In the genomic region with DNA sequence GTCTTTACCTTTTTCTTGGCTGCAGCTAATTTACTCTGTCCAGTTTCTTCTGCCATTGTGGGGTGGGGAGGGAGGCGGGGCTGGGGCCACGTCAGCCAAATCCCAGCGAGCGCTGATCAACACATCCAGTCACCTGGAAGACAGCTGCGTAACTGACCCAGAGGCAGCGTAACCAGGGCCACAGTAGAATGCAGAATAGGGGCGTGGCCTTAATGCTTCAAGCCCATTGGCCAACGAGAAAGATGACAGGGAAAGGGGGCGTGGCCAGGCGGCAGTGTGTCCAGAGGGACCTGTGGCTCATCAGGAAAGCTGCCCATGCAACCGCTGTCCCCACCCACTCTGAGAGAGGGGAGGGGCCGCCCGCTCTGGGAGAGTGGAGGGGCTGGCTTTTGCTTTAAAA, we compare ENCODE assay signal across 7 cellular contexts. TPM values are rescaled to one million over a fixed set of nuclear protein-coding genes. Genes with fewer than 3 reads are reported as not detected.
DNase-seq lines count a peak whose midpoint lies in the region; ATAC-seq, FAIRE-seq and TF ChIP-seq lines count a peak whose summit lies in the region.
"Not testable (repeated sequence)": the region's sequence is repeated elsewhere in the genome, so short reads cannot be mapped to it uniquely, and the experiment has no call there.

No MANE protein-coding gene starts in this region.

- H3K9me3 ChIP-seq in HCT116 (ENCODE audit: control insufficient read depth in 1 of 2, insufficient read depth in 1 of 2, low read depth in 1 of 2, low read length in 2 of 2); K562 (replicated peaks; ENCODE audit: control insufficient read depth, insufficient read depth, low read depth, low read length); H1 (ENCODE audit: insufficient read depth in 2 of 2, low read depth in 1 of 2, low read length in 1 of 2): not testable (repeated sequence)

- not testable (repeated sequence) for H3K14ac ChIP-seq in H1 (ENCODE audit: insufficient read length)

- WGBS in K562 (ENCODE audit: insufficient coverage, low coverage, missing lambda C conversion rate) = no CpG with 5 or more reads among the region's 13 CpGs
- WGBS in H1 (ENCODE audit: extremely low coverage in 1 of 2, insufficient coverage in 1 of 2, insufficient read length in 1 of 2, insufficient replicate concordance in 2 of 2, low coverage in 1 of 2, low lambda C conversion rate in 2 of 2, missing lambda C conversion rate in 1 of 2), 2 experiments = no CpG with 5 or more reads among the region's 13 CpGs

- TF ChIP-seq POLR2A in GM12891 (IDR thresholded peaks at IDR 0.05; ENCODE audit: low read depth, low read length); HCT116 (IDR thresholded peaks at IDR 0.05; ENCODE audit: borderline replicate concordance, extremely low read depth, insufficient read depth, insufficient read length); K562 (conservative IDR thresholded peaks at IDR 0.05); H1 (IDR thresholded peaks at IDR 0.05; ENCODE audit: control extremely low read depth in 1 of 2, low read depth in 2 of 2, low read length in 2 of 2): not testable (repeated sequence)

- DNase-seq in GM12891 (ENCODE audit: insufficient read length, low spot score); GM23338 (ENCODE audit: low spot score); HCT116 (ENCODE audit: low read depth, low spot score); WTC11 (ENCODE audit: low spot score); K562 (ENCODE audit: extremely low read depth in 1 of 4, low spot score in 3 of 4); H1 (ENCODE audit: low read depth in 1 of 2, low spot score in 2 of 2); urothelium cell line (ENCODE audit: low spot score): not testable (repeated sequence)

- ATAC-seq in GM23338 (peak; percentile 96), HCT116 (peak; percentile 67), WTC11 (peak; percentile 91), K562 (peak; percentile 91)

- not testable (repeated sequence) for H2BK5ac ChIP-seq in H1 (ENCODE audit: low read depth, low read length)

- not testable (repeated sequence) for H3K27me3 Mint-ChIP-seq in GM23338 (ENCODE audit: insufficient read depth, low read depth, poor library complexity); WTC11 (ENCODE audit: low read depth)

- not testable (repeated sequence) for H4K20me1 ChIP-seq in GM23338 (replicated peaks; ENCODE audit: insufficient read depth); HCT116 (ENCODE audit: insufficient read depth); K562 (replicated peaks; ENCODE audit: control insufficient read depth, insufficient read depth, low read length); H1 (replicated peaks in 1 of 2; ENCODE audit: control insufficient read depth in 1 of 2, insufficient read depth in 2 of 2, low read length in 2 of 2)

- not testable (repeated sequence) for H3K4ac ChIP-seq in H1 (replicated peaks; ENCODE audit: insufficient read length, low read depth, low read length)

- not testable (repeated sequence) for H2BK20ac ChIP-seq in H1 (ENCODE audit: low read length)

- H3K18ac ChIP-seq in H1 (ENCODE audit: extremely low read depth, low read length) = not testable (repeated sequence)

- not testable (repeated sequence) for H4K91ac ChIP-seq in H1 (replicated peaks; ENCODE audit: insufficient read length, low read length)

- FAIRE-seq in GM12891 (lab: Jason Lieb, UNC) (peak; percentile 76), K562 (lab: Jason Lieb, UNC) (peak; percentile 97), H1 (lab: Jason Lieb, UNC) (peak; percentile 100), urothelium cell line (lab: Jason Lieb, UNC) (peak; percentile 9)

- H3K9me2 ChIP-seq in GM23338 (ENCODE audit: insufficient read depth); HCT116 (ENCODE audit: insufficient read depth): not testable (repeated sequence)

- H2AK5ac ChIP-seq in H1 (ENCODE audit: low read depth, low read length) = not testable (repeated sequence)

- H4K5ac ChIP-seq in H1 (ENCODE audit: insufficient read length, low read depth, low read length) = not testable (repeated sequence)

- H3K4me1 ChIP-seq in GM23338 (ENCODE audit: insufficient read depth); HCT116 (ENCODE audit: control insufficient read depth in 1 of 2, insufficient read depth in 2 of 2, low read length in 2 of 2); K562 (replicated peaks in 1 of 2; ENCODE audit: control insufficient read depth in 2 of 2, insufficient read depth in 2 of 2, low read length in 2 of 2); H1 (replicated peaks in 1 of 4; ENCODE audit: control insufficient read depth in 3 of 4, insufficient read depth in 4 of 4, low read length in 3 of 4): not testable (repeated sequence)

- not testable (repeated sequence) for H3K79me2 ChIP-seq in GM23338 (replicated peaks; ENCODE audit: insufficient read depth); HCT116 (ENCODE audit: insufficient read depth, low read length); K562 (ENCODE audit: control insufficient read depth, insufficient read depth, low read length); H1 (ENCODE audit: control insufficient read depth in 1 of 2, insufficient read depth in 2 of 2, low read length in 2 of 2)

- not testable (repeated sequence) for H3K27me3 ChIP-seq in GM23338 (ENCODE audit: insufficient read depth); HCT116 (ENCODE audit: insufficient read depth, low read length); K562 (ENCODE audit: control insufficient read depth in 2 of 2, insufficient read depth in 2 of 2, low read length in 2 of 2); H1 (replicated peaks in 1 of 4; ENCODE audit: control insufficient read depth in 3 of 4, extremely low read depth in 1 of 4, insufficient read depth in 3 of 4, low read length in 3 of 4)

- not testable (repeated sequence) for H3K79me1 ChIP-seq in H1 (ENCODE audit: low read depth, low read length)

- not testable (repeated sequence) for H2BK12ac ChIP-seq in H1 (ENCODE audit: low read depth, low read length)

- H3K9me1 ChIP-seq in K562 (ENCODE audit: control insufficient read depth, insufficient read depth, low read length) = not testable (repeated sequence)

- H3K9me3 Mint-ChIP-seq in GM23338, WTC11: not testable (repeated sequence)

- not testable (repeated sequence) for H3K56ac ChIP-seq in H1 (replicated peaks; ENCODE audit: insufficient read length, low read depth, low read length)

- not testable (repeated sequence) for H3K27ac ChIP-seq in GM23338 (ENCODE audit: low read depth); HCT116 (ENCODE audit: low read depth, low read length); K562 (ENCODE audit: extremely low read depth, low read depth, low read length); H1 (ENCODE audit: low read depth, low read length)

- not testable (repeated sequence) for H4K8ac ChIP-seq in H1 (ENCODE audit: extremely low read depth, insufficient read depth, low read length)

- CTCF ChIA-PET in HCT116 (lab: Charles Lee); WTC11 (lab: Charles Lee); K562 (lab: Yijun Ruan, JAX; ENCODE audit: low intra/inter-chr PET ratio); H1 (lab: Charles Lee; ENCODE audit: partially characterized antibody): not testable (repeated sequence)

- not testable (repeated sequence) for H2AFZ ChIP-seq in GM23338; HCT116 (ENCODE audit: low read depth, low read length, poor library complexity, severe bottlenecking); K562 (ENCODE audit: low read depth, low read length); H1 (ENCODE audit: low read length)

- H2BK15ac ChIP-seq in H1 (ENCODE audit: low read length) = not testable (repeated sequence)

- not testable (repeated sequence) for TF ChIP-seq CTCF in GM23338 (conservative IDR thresholded peaks at IDR 0.05; ENCODE audit: low read depth in 2 of 2); HCT116 (IDR thresholded peaks at IDR 0.05 in 2 of 3, conservative IDR thresholded peaks at IDR 0.05 in 1 of 3; ENCODE audit: borderline replicate concordance in 1 of 3, insufficient read depth in 1 of 3, low read depth in 2 of 3, low read length in 2 of 3); WTC11 (IDR thresholded peaks at IDR 0.05); K562 (IDR thresholded peaks at IDR 0.05 in 2 of 3, conservative IDR thresholded peaks at IDR 0.05 in 1 of 3; ENCODE audit: insufficient read depth in 2 of 3, low read depth in 1 of 3, low read length in 3 of 3); H1 (IDR thresholded peaks at IDR 0.05; ENCODE audit: control extremely low read depth in 1 of 3, insufficient read depth in 1 of 3, low read depth in 1 of 3, low read length in 3 of 3)

- not testable (repeated sequence) for H3K23ac ChIP-seq in H1 (ENCODE audit: insufficient read length)

- TF ChIP-seq RAD21 in HCT116 (IDR thresholded peaks at IDR 0.05; ENCODE audit: low read depth); K562 (CRISPR knock-in tag; conservative IDR thresholded peaks at IDR 0.05 in 1 of 2, IDR thresholded peaks at IDR 0.05 in 1 of 2); H1 (IDR thresholded peaks at IDR 0.05 in 1 of 2, conservative IDR thresholded peaks at IDR 0.05 in 1 of 2; ENCODE audit: low read depth in 2 of 2, low read length in 2 of 2): not testable (repeated sequence)

- H3K4me3 Mint-ChIP-seq in GM23338, WTC11: not testable (repeated sequence)

- intact Hi-C loops in HCT116 (cut with micrococcal nuclease); K562 (cut with micrococcal nuclease): not testable (repeated sequence)

- BruUV-seq in HCT116 (replicated peaks; lab: Mats Ljungman, UMichigan); K562 (replicated peaks; lab: Mats Ljungman, UMichigan): not testable (repeated sequence)

- not testable (repeated sequence) for H3K23me2 ChIP-seq in H1 (ENCODE audit: low read depth, low read length)

- in situ Hi-C loops in K562 (cut with MboI) = not testable (repeated sequence)

- H3K27ac Mint-ChIP-seq in GM23338, WTC11: not testable (repeated sequence)

- not testable (repeated sequence) for H3K36me3 ChIP-seq in GM23338 (ENCODE audit: insufficient read depth); HCT116 (ENCODE audit: control insufficient read depth in 1 of 2, insufficient read depth in 2 of 2, low read length in 2 of 2); K562 (ENCODE audit: control insufficient read depth, insufficient read depth, low read length); H1 (ENCODE audit: control insufficient read depth in 2 of 4, insufficient read depth in 4 of 4, low read length in 3 of 4)

- RAD21 ChIA-PET in HCT116 (lab: Charles Lee; ENCODE audit: low non-redundant PET in 1 of 2, low total read pairs in 2 of 2, uncharacterized antibody in 2 of 2, unreplicated experiment in 2 of 2) = not testable (repeated sequence)

- POLR2A ChIA-PET in HCT116 (lab: Charles Lee); WTC11 (lab: Charles Lee); K562 (lab: Yijun Ruan, JAX); H1 (lab: Charles Lee; ENCODE audit: partially characterized antibody): not testable (repeated sequence)

- not testable (repeated sequence) for H3K9ac ChIP-seq in HCT116 (ENCODE audit: low read length); K562 (ENCODE audit: insufficient read depth in 1 of 2, low read depth in 2 of 2, low read length in 2 of 2); H1 (replicated peaks in 1 of 4; ENCODE audit: extremely low read depth in 1 of 4, low read depth in 3 of 4, low read length in 3 of 4)

- not testable (repeated sequence) for H3K36me3 Mint-ChIP-seq in GM23338 (ENCODE audit: low read depth); WTC11

- H3K4me3 ChIP-seq in GM23338; HCT116 (replicated peaks in 1 of 2; ENCODE audit: low read depth in 1 of 2, low read length in 2 of 2); K562; H1 (ENCODE audit: extremely low read depth in 1 of 4, insufficient read depth in 2 of 4, low read depth in 3 of 4, low read length in 4 of 4): not testable (repeated sequence)

- not testable (repeated sequence) for TF ChIP-seq EP300 in K562 (IDR thresholded peaks at IDR 0.05; ENCODE audit: low read length); H1 (IDR thresholded peaks at IDR 0.05; ENCODE audit: borderline replicate concordance in 1 of 2, low read depth in 2 of 2, low read length in 2 of 2)

- H2BK120ac ChIP-seq in H1 (replicated peaks; ENCODE audit: low read depth, low read length) = not testable (repeated sequence)

- not testable (repeated sequence) for H3F3A ChIP-seq in GM23338 (replicated peaks; ENCODE audit: low read depth)

- not testable (repeated sequence) for H3K4me1 Mint-ChIP-seq in GM23338, WTC11

- not testable (repeated sequence) for H3K4me2 ChIP-seq in GM23338; HCT116 (ENCODE audit: low read length); K562 (ENCODE audit: insufficient read depth, low read length); H1 (ENCODE audit: insufficient read depth in 1 of 2, low read depth in 2 of 2, low read length in 2 of 2)

RNA-seq across cellular contexts. Expression of a gene that starts 47.6 kb away (rescaled TPM):
- 132 TPM for polyA plus RNA-seq in GM12891 (2012; ENCODE audit: low read depth, missing spikeins)
- total RNA-seq in GM23338 (2014; rRNA removed; shearing (Covaris generic)) = 30.0 and 50.2 TPM in 2 replicates
- polyA plus RNA-seq in GM23338 (2016; fragmentation: Nextera tagmentation; extraction: Ambion mirVana) = 38.7 and 44.9 TPM in 2 replicates
- total RNA-seq in HCT116 (2021; ENCODE audit: unreplicated experiment) = 69.9 TPM
- polyA plus RNA-seq in HCT116 (2012) = 35.4 and 37.3 TPM in 2 replicates
- 29.0 to 40.1 TPM (median 38.3 TPM) in 3 replicates for total RNA-seq in WTC11 (2021)
- total RNA-seq in K562 (2011; cell fraction: chromatin; rRNA removed; ENCODE audit: low replicate concordance) = 390 and 496 TPM in 2 replicates
- 104 and 126 TPM in 2 replicates for total RNA-seq in K562 (2011; cell fraction: nucleolus; rRNA removed)
- 172 and 193 TPM in 2 replicates for total RNA-seq in K562 (2011; cell fraction: nucleoplasm; rRNA removed)
- 42.7 and 54.1 TPM in 2 replicates for total RNA-seq in K562 (2014; rRNA removed)
- total RNA-seq in K562 (2014; rRNA removed; fragmentation: Illumina TruSeq; extraction: Trizol) = 45.5 and 53.2 TPM in 2 replicates
- total RNA-seq in K562 (2015; rRNA removed; fragmentation: Illumina TruSeq; extraction: Trizol) = 33.8 TPM in 2 replicates
- total RNA-seq in K562 (2021) = 65.3 and 79.5 TPM in 2 replicates
- polyA plus RNA-seq in K562 (2011; rRNA removed) = 120 and 133 TPM in 2 replicates
- 20.2 and 43.3 TPM in 2 replicates for polyA plus RNA-seq in K562 (2011; cell fraction: cytosol; rRNA removed)
- 403 and 445 TPM in 2 replicates for polyA plus RNA-seq in K562 (2011; cell fraction: nucleus; rRNA removed)
- 46.7 and 119 TPM in 2 replicates for polyA plus RNA-seq in K562 (2012)
- 63.1 and 84.4 TPM in 2 replicates for polyA plus RNA-seq in K562 (2014; fragmentation: Illumina TruSeq; extraction: Trizol)
- polyA plus RNA-seq in K562 (2014; fragmentation: Nextera tagmentation; extraction: Ambion mirVana) = 10 to 100 TPM in 1 of 2 experiments, 1 to 10 TPM in 1; 7.9 to 10.2 TPM
- polyA plus RNA-seq in K562 (2014; rRNA removed) = 166 and 236 TPM in 2 replicates
- polyA minus RNA-seq in K562 (2011; rRNA and poly(A)+ RNA removed) = 15.1 and 27.9 TPM in 2 replicates
- polyA minus RNA-seq in K562 (2011; cell fraction: cytosol; rRNA and poly(A)+ RNA removed) = 7.1 and 13.0 TPM in 2 replicates
- polyA minus RNA-seq in K562 (2011; cell fraction: nucleus; rRNA and poly(A)+ RNA removed) = 54.5 and 77.9 TPM in 2 replicates
- 23.3 and 30.0 TPM in 2 replicates for total RNA-seq in H1 (2021; fragmentation: NEBNext Ultra II Directional; extraction: Animal tissue kit (Norgen Biotek cat#: 25700))
- polyA plus RNA-seq in H1 (2011; rRNA removed) = 14.0 and 14.1 TPM in 2 replicates
- 33.6 TPM for polyA plus RNA-seq in H1 (2011; cell fraction: cytosol; rRNA removed)
- 64.6 TPM for polyA plus RNA-seq in H1 (2011; cell fraction: nucleus; rRNA removed)
- 26.4 to 46.2 TPM (median 34.6 TPM) in 4 replicates for polyA plus RNA-seq in H1 (2012, experiment 1 of 2)
- polyA plus RNA-seq in H1 (2012, experiment 2 of 2) = 1.5 TPM
- 19.8 TPM for polyA plus RNA-seq in H1 (2013, experiment 1 of 2)
- 16.7 TPM for polyA plus RNA-seq in H1 (2013, experiment 2 of 2)
- polyA minus RNA-seq in H1 (2011; rRNA and poly(A)+ RNA removed) = 5.7 and 6.6 TPM in 2 replicates
- 10.1 TPM for polyA minus RNA-seq in H1 (2011; cell fraction: cytosol; rRNA and poly(A)+ RNA removed)
- 17.7 TPM for polyA minus RNA-seq in H1 (2011; cell fraction: nucleus; rRNA and poly(A)+ RNA removed)
